In the genomic region with DNA sequence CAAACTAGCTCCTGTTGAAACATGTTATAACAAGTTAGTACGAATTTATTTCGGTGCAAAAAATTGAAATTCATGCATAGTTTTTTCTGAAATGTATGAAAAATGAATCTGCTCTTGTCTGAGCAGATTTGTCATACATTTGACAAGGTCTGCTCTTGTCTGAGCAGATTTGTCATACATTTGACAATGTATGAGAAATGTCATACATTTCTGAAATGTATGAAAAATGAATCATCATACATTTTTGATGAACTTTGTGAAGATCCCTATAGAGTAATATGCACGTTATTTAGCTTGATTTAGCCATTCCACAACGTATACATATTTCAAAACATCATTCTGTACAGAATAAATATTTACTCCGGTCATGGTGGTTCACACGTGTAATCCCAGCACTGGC, we compare ENCODE assay signal across 29 cellular contexts.
"Had no signal": no experiment of that assay in that cellular context is flagged by ENCODE, and none has a peak within 500 bp of the region (broad histone marks: within the 10 kb centered on the region; RNA-seq: fewer than 3 reads in every experiment).

No MANE protein-coding gene starts in this region.

- H3K9me3 Mint-ChIP-seq: activated B cell treated with CpG ODN at 0.5 μM for 24 hours; central memory CD8-positive, alpha-beta T cell; neural crest cell had no signal

- H3K9me3 ChIP-seq: left ventricle myocardium inferior, psoas muscle, sigmoid colon, thyroid gland had no signal

- H3K27ac ChIP-seq: left ventricle myocardium inferior, parathyroid adenoma, psoas muscle, sigmoid colon, stomach, thyroid gland had no signal

- H3K27ac Mint-ChIP-seq: activated B cell treated with CpG ODN at 0.5 μM for 24 hours; activated CD8-positive, alpha-beta memory T cell treated with anti-CD3 and anti-CD28 coated beads, Interleukin-2, amount 10 ng/mL, durations not matched to agents 7 days and 5 days; activated CD8-positive, alpha-beta T cell treated with anti-CD3 and anti-CD28 coated beads, Interleukin-2, amount 10 ng/mL, durations not matched to agents 7 days and 5 days; activated naive CD4-positive, alpha-beta T cell treated with anti-CD3 and anti-CD28 coated beads, Interleukin-2, amount 50 U/mL, for 24 hours; activated naive CD8-positive, alpha-beta T cell treated with anti-CD3 and anti-CD28 coated beads, Interleukin-2, amount 50 U/mL, for 24 hours; activated T-helper 2 cell treated with anti-CD3 and anti-CD28 coated beads, Interferon-gamma antibody, Interleukin-2, Interleukin-4, amounts not matched to agents 10 μg/mL and 5 μg/mL and 100 μg/mL, durations not matched to agents 14 hours and 24 hours and 36 hours; naive thymus-derived CD4-positive, alpha-beta T cell; stimulated activated naive B cell treated with anti-CD40 and anti-IgM and Interleukin-4, amounts not matched to agents 10 μg/mL and 1 μg/mL and 100 μg/mL, for 72 hours; T-helper 2 cell treated with Interferon-gamma antibody and Interleukin-4, amounts not matched to agents 5 μg/mL and 100 μg/mL, for 36 hours had no signal

- H3K4me1 Mint-ChIP-seq: neural crest cell had no signal

- H3K4me3 ChIP-seq: left ventricle myocardium inferior, lung, psoas muscle, sigmoid colon, stomach, thyroid gland had no signal

- DNase-seq: activated B cell treated with CpG ODN at 0.5 μM for 24 hours; activated CD4-positive, alpha-beta T cell treated with anti-CD3 and anti-CD28 coated beads, Interleukin-2, amount 50 U/mL, for 1 hour; activated CD8-positive, alpha-beta memory T cell treated with anti-CD3 and anti-CD28 coated beads, Interleukin-2, amount 10 ng/mL, durations not matched to agents 7 days and 5 days; activated CD8-positive, alpha-beta T cell treated with anti-CD3 and anti-CD28 coated beads, Interleukin-2, amount 10 ng/mL, durations not matched to agents 7 days and 5 days; activated naive CD8-positive, alpha-beta T cell treated with anti-CD3 and anti-CD28 coated beads, Interleukin-2, amount 50 U/mL, for 24 hours; activated T-cell treated with anti-CD3 and anti-CD28 coated beads, Interleukin-2, amount 50 U/mL, for 48 hours; amygdala; effector CD8-positive, alpha-beta T cell; left ventricle myocardium inferior; naive thymus-derived CD4-positive, alpha-beta T cell; occipital lobe; psoas muscle; sigmoid colon; small intestine; stimulated activated CD4-positive, alpha-beta T cell treated with anti-CD3 and anti-CD28 coated beads, Interleukin-4, amount 100 ng/mL, for 4 hours; stimulated activated CD8-positive, alpha-beta memory T cell treated with anti-CD3 and anti-CD28 coated beads, Interleukin-4, amount 100 ng/mL, for 48 hours; stimulated activated naive B cell treated with anti-CD40 and anti-IgM and Interleukin-4, amounts not matched to agents 10 μg/mL and 1 μg/mL and 100 μg/mL, for 72 hours; stomach; T-helper 1 cell; thyroid gland had no signal

- H3K4me1 ChIP-seq: left ventricle myocardium inferior, psoas muscle, sigmoid colon had no signal

- H3K27me3 Mint-ChIP-seq: activated B cell treated with CpG ODN at 0.5 μM for 24 hours; activated CD8-positive, alpha-beta memory T cell treated with anti-CD3 and anti-CD28 coated beads, Interleukin-2, amount 10 ng/mL, durations not matched to agents 7 days and 5 days; activated naive CD4-positive, alpha-beta T cell treated with anti-CD3 and anti-CD28 coated beads, Interleukin-2, amount 50 U/mL, for 24 hours; activated naive CD8-positive, alpha-beta T cell treated with anti-CD3 and anti-CD28 coated beads, Interleukin-2, amount 50 U/mL, for 24 hours; central memory CD8-positive, alpha-beta T cell; stimulated activated naive B cell treated with anti-CD40 and anti-IgM and Interleukin-4, amounts not matched to agents 10 μg/mL and 1 μg/mL and 100 μg/mL, for 72 hours had no signal

- H3K27me3 ChIP-seq: sigmoid colon, stomach, thyroid gland had no signal

- H3K36me3 ChIP-seq: left ventricle myocardium inferior, sigmoid colon, stomach, thyroid gland had no signal

- ATAC-seq: activated CD8-positive, alpha-beta memory T cell treated with anti-CD3 and anti-CD28 coated beads, Interleukin-2, amount 10 ng/mL, durations not matched to agents 7 days and 5 days; activated CD8-positive, alpha-beta T cell treated with anti-CD3 and anti-CD28 coated beads, Interleukin-2, amount 10 ng/mL, durations not matched to agents 7 days and 5 days; activated naive CD8-positive, alpha-beta T cell treated with anti-CD3 and anti-CD28 coated beads, Interleukin-2, amount 50 U/mL, for 24 hours; naive thymus-derived CD4-positive, alpha-beta T cell; psoas muscle; stimulated activated naive B cell treated with anti-CD40 and anti-IgM and Interleukin-4, amounts not matched to agents 10 μg/mL and 1 μg/mL and 100 μg/mL, for 72 hours had no signal

- H3K36me3 Mint-ChIP-seq: activated naive CD4-positive, alpha-beta T cell treated with anti-CD3 and anti-CD28 coated beads, Interleukin-2, amount 50 U/mL, for 24 hours; stimulated activated naive B cell treated with anti-CD40 and anti-IgM and Interleukin-4, amounts not matched to agents 10 μg/mL and 1 μg/mL and 100 μg/mL, for 72 hours had no signal

- FAIRE-seq: colon, islet of Langerhans, small intestine had no signal

- H3K4me3 Mint-ChIP-seq: activated B cell treated with CpG ODN at 0.5 μM for 24 hours; activated CD8-positive, alpha-beta memory T cell treated with anti-CD3 and anti-CD28 coated beads, Interleukin-2, amount 10 ng/mL, durations not matched to agents 7 days and 5 days; activated CD8-positive, alpha-beta T cell treated with anti-CD3 and anti-CD28 coated beads, Interleukin-2, amount 10 ng/mL, durations not matched to agents 7 days and 5 days; activated naive CD4-positive, alpha-beta T cell treated with anti-CD3 and anti-CD28 coated beads, Interleukin-2, amount 50 U/mL, for 24 hours; activated naive CD8-positive, alpha-beta T cell treated with anti-CD3 and anti-CD28 coated beads, Interleukin-2, amount 50 U/mL, for 24 hours; central memory CD8-positive, alpha-beta T cell; naive thymus-derived CD4-positive, alpha-beta T cell; neural crest cell; stimulated activated naive B cell treated with anti-CD40 and anti-IgM and Interleukin-4, amounts not matched to agents 10 μg/mL and 1 μg/mL and 100 μg/mL, for 72 hours; T-helper 2 cell treated with Interferon-gamma antibody and Interleukin-4, amounts not matched to agents 5 μg/mL and 100 μg/mL, for 36 hours had no signal
